ENCODE assay signal across 8 cellular contexts in the genomic region with DNA sequence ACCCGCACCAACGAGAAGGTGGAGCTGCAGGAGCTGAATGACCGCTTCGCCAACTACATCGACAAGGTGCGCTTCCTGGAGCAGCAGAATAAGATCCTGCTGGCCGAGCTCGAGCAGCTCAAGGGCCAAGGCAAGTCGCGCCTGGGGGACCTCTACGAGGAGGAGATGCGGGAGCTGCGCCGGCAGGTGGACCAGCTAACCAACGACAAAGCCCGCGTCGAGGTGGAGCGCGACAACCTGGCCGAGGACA. TPM values are rescaled to one million over a fixed set of nuclear protein-coding genes. Genes with fewer than 3 reads are reported as not detected.
A peak's percentile ranks its signal among the peaks of the same experiment; 100 is the strongest.
DNase-seq lines count a peak whose midpoint lies in the region; ATAC-seq and TF ChIP-seq lines count a peak whose summit lies in the region.

No MANE protein-coding gene starts in this region.

- TF ChIP-seq POLR2A in Peyer's patch (IDR thresholded peaks at IDR 0.05) = no peak

- H3K27me3 ChIP-seq in Peyer's patch = peaks cover 0 to 4% of the 10 kb centered on the region in 2 donors

- peaks cover 52% of the 10 kb centered on the region for H3K4me1 Mint-ChIP-seq in activated naive CD4-positive, alpha-beta T cell treated with anti-CD3 and anti-CD28 coated beads for 36 hours (ENCODE audit: low read depth)

- peaks cover 0 to 40% (median 12%) of the 10 kb centered on the region in 4 donors for H3K4me1 ChIP-seq in Peyer's patch

- peaks cover 9% of the 10 kb centered on the region for H3K36me3 Mint-ChIP-seq in activated naive CD4-positive, alpha-beta T cell treated with anti-CD3 and anti-CD28 coated beads for 36 hours (ENCODE audit: low read depth)

- peaks cover 2% of the 10 kb centered on the region for H3K27me3 Mint-ChIP-seq in activated naive CD4-positive, alpha-beta T cell treated with anti-CD3 and anti-CD28 coated beads for 36 hours (ENCODE audit: low read depth)

- no peak for DNase-seq in activated naive CD4-positive, alpha-beta T cell treated with anti-CD3 and anti-CD28 coated beads for 36 hours
- DNase-seq in activated naive CD4-positive, alpha-beta T cell treated with anti-CD3 and anti-CD28 coated beads, Interleukin-2, amount 50 U/mL, for 16 hours = no peak
- DNase-seq in Peyer's patch (peak in 1 of 3 donors; percentile 74), fibroblast of mammary gland (ENCODE audit: low read depth) (peak; percentile 28), skeletal muscle cell (ENCODE audit: low read depth) (no peak), hepatic stellate cell (ENCODE audit: low spot score) (no peak), NCI-H524 (lab: John Stamatoyannopoulos, UW) (no peak)

- intact Hi-C loops in activated naive CD4-positive, alpha-beta T cell treated with anti-CD3 and anti-CD28 coated beads for 36 hours (cut with micrococcal nuclease) = loop anchor here (5.0 kb wide), 2 partner anchors 413 to 1428 kb away; a partner anchor contains a TSS

- H3K4me3 Mint-ChIP-seq in activated naive CD4-positive, alpha-beta T cell treated with anti-CD3 and anti-CD28 coated beads for 36 hours = peak overlapping the region; percentile 80

- H3K27ac Mint-ChIP-seq in activated naive CD4-positive, alpha-beta T cell treated with anti-CD3 and anti-CD28 coated beads for 36 hours = peak overlapping the region; percentile 73

- no peaks in the 10 kb centered on the region for H3K9me3 Mint-ChIP-seq in activated naive CD4-positive, alpha-beta T cell treated with anti-CD3 and anti-CD28 coated beads for 36 hours

- H3K4me3 ChIP-seq in Peyer's patch (peak overlapping the region; percentile 59 to 97 (median 78)), fibroblast of mammary gland (ENCODE audit: control insufficient read depth, low read depth, low read length) (peak overlapping the region; percentile 97), skeletal muscle cell (ENCODE audit: low read depth, low read length) (peak overlapping the region; percentile 97)

- peak overlapping the region; percentile 95 to 99 (median 98) for H3K27ac ChIP-seq in Peyer's patch

- peaks cover 0 to 23% (median 0%) of the 10 kb centered on the region in 3 donors for H3K36me3 ChIP-seq in Peyer's patch

- no peaks in the 10 kb centered on the region for H3K9me3 ChIP-seq in Peyer's patch

- ATAC-seq in GM18909 (IDR thresholded peaks at IDR 0.05; ENCODE audit: poor library complexity, unreplicated experiment) = no peak

- CTCF ChIA-PET in activated naive CD4-positive, alpha-beta T cell treated with anti-CD3 and anti-CD28 coated beads for 36 hours (lab: Charles Lee) = interaction anchor here (0.8 to 3.2 kb wide), 7 partner anchors 14 to 205 kb away, joined by 3 to 19 read pairs (median 8); a partner anchor contains a TSS

- TF ChIP-seq CTCF in Peyer's patch (IDR thresholded peaks at IDR 0.05) (no peak), fibroblast of mammary gland (conservative IDR thresholded peaks at IDR 0.05; ENCODE audit: control insufficient read depth, insufficient read depth, low read depth, low read length) (no peak)

RNA-seq across cellular contexts. Expression of a gene that starts 1.6 kb away (rescaled TPM):
- total RNA-seq in activated naive CD4-positive, alpha-beta T cell treated with anti-CD3 and anti-CD28 coated beads for 36 hours = 10 to 100 TPM; 58.3 to 60.6 TPM
- 100 to 1,000 TPM; 139 to 914 (median 434) TPM for total RNA-seq in Peyer's patch

RNA-seq across cellular contexts. Expression of a gene that starts 28.2 kb away (rescaled TPM):
- 1 to 10 TPM; 6.5 to 7.2 TPM for total RNA-seq in activated naive CD4-positive, alpha-beta T cell treated with anti-CD3 and anti-CD28 coated beads for 36 hours
- total RNA-seq in Peyer's patch = 10 to 100 TPM in 1 of 4 donors, 1 to 10 TPM in 3; 4.0 to 24.8 (median 6.4) TPM
